ENCODE assay signal across 16 cellular contexts in genomic region chr5:158116965-158117364, GRCh38.
"Had no signal": no experiment of that assay in that cellular context is flagged by ENCODE, and none has a peak within 500 bp of the region (broad histone marks: within the 10 kb centered on the region; RNA-seq: fewer than 3 reads in every experiment).

No MANE protein-coding gene starts in this region.

- H3K9me3 ChIP-seq: body of pancreas, pancreas, right lobe of liver, SJSA1, stomach, upper lobe of right lung had no signal

- H3K9me3 Mint-ChIP-seq: naive thymus-derived CD8-positive, alpha-beta T cell had no signal

- H3K27ac ChIP-seq: body of pancreas, pancreas, right lobe of liver, SJSA1, stomach, upper lobe of right lung, WERI-Rb-1 had no signal

- DNase-seq: activated CD8-positive, alpha-beta memory T cell treated with anti-CD3 and anti-CD28 coated beads, Interleukin-2, amount 50 U/mL, for 4 hours; activated gamma-delta T cell; activated T-cell treated with anti-CD3 and anti-CD28 coated beads, Interleukin-2, amount 50 U/mL, for 48 hours; body of pancreas; caudate nucleus; left ventricle myocardium superior; naive thymus-derived CD8-positive, alpha-beta T cell; pancreas; right lobe of liver; stomach; T-helper 2 cell; upper lobe of right lung; WERI-Rb-1 had no signal

- H3K4me3 Mint-ChIP-seq: activated naive CD8-positive, alpha-beta T cell; memory B cell; naive thymus-derived CD8-positive, alpha-beta T cell had no signal

- H3K27ac Mint-ChIP-seq: activated naive CD8-positive, alpha-beta T cell; memory B cell; naive thymus-derived CD8-positive, alpha-beta T cell had no signal

- H3K36me3 Mint-ChIP-seq: activated naive CD8-positive, alpha-beta T cell; memory B cell; naive thymus-derived CD8-positive, alpha-beta T cell had no signal

- ATAC-seq: body of pancreas; naive thymus-derived CD8-positive, alpha-beta T cell; pancreas; right lobe of liver; upper lobe of right lung had no signal

- H3K36me3 ChIP-seq: pancreas, right lobe of liver, SJSA1, stomach, upper lobe of right lung, WERI-Rb-1 had no signal

- H3K4me1 Mint-ChIP-seq: memory B cell; naive thymus-derived CD8-positive, alpha-beta T cell had no signal

- H3K4me3 ChIP-seq: body of pancreas, pancreas, right lobe of liver, SJSA1, stomach, upper lobe of right lung had no signal

- H3K4me1 ChIP-seq: body of pancreas, pancreas, right lobe of liver, SJSA1, stomach, upper lobe of right lung had no signal

- H3K27me3 ChIP-seq: body of pancreas, right lobe of liver, SJSA1 had no signal
